ENCODE assay signal across 18 cellular contexts in genomic region chr14:53273671-53274072, GRCh38.
A peak's percentile ranks its signal among the peaks of the same experiment; 100 is the strongest.
DNase-seq lines count a peak whose midpoint lies in the region; TF ChIP-seq lines count a peak whose summit lies in the region.
"Had no signal": no experiment of that assay in that cellular context is flagged by ENCODE, and none has a peak within 500 bp of the region (broad histone marks: within the 10 kb centered on the region; RNA-seq: fewer than 3 reads in every experiment).

No MANE protein-coding gene starts in this region.

- peak; percentile 0 for DNase-seq in NCI-H82 (lab: John Stamatoyannopoulos, UW)
- DNase-seq in NCI-H82 treated with DMSO at 0.1 percent for 48 hours (lab: John Stamatoyannopoulos, UW; ENCODE audit: unreplicated experiment) = no peak
- peak; percentile 46 for DNase-seq in OCI-LY7 (ENCODE audit: low spot score)
- no peak for DNase-seq in fibroblast of lung (ENCODE audit: low read depth in 2 of 2)
- peak; percentile 23 for DNase-seq in skeletal muscle cell (ENCODE audit: low read depth)
- DNase-seq in NCI-H1436 (lab: John Stamatoyannopoulos, UW) = no peak
- DNase-seq in smooth muscle cell (lab: John Stamatoyannopoulos, UW; ENCODE audit: unreplicated experiment) = no peak
- no peak for DNase-seq in AML-193 (lab: John Stamatoyannopoulos, UW)
- DNase-seq: ACHN; activated CD8-positive, alpha-beta memory T cell treated with anti-CD3 and anti-CD28 coated beads for 24 hours; CD8-positive, alpha-beta memory T cell; left cardiac atrium; NCI-H1417 treated with DMSO at 0.1 percent for 48 hours; NCI-H510A; pancreas; PC-3; stimulated activated naive CD4-positive, alpha-beta T cell treated with Interleukin-2 at 50 U/mL for 16 hours; WERI-Rb-1 had no signal

- CTCF ChIA-PET in OCI-LY7 (lab: Charles Lee; ENCODE audit: unreplicated experiment) = no interaction called here

- H3K9ac ChIP-seq in fibroblast of lung (ENCODE audit: insufficient read depth, low read length) (no peak overlapping the region), smooth muscle cell (ENCODE audit: low read depth) (no peak overlapping the region)

- H3K36me3 ChIP-seq in OCI-LY7 (ENCODE audit: insufficient read depth, low read length) = no peaks in the 10 kb centered on the region
- H3K36me3 ChIP-seq in fibroblast of lung (ENCODE audit: control insufficient read depth, insufficient read depth, low read length) = no peaks in the 10 kb centered on the region
- H3K36me3 ChIP-seq in smooth muscle cell (ENCODE audit: low read depth) = no peaks in the 10 kb centered on the region
- H3K36me3 ChIP-seq: pancreas, WERI-Rb-1 had no signal

- WGBS in smooth muscle cell (ENCODE audit: low lambda C conversion rate) = 81% methylated on average over 6 of the region's 6 CpGs

- H3K79me2 ChIP-seq in OCI-LY7 (ENCODE audit: insufficient read depth, low read depth, low read length) = no peaks in the 10 kb centered on the region
- H3K79me2 ChIP-seq in fibroblast of lung (ENCODE audit: control insufficient read depth, insufficient read depth, low read length) = no peaks in the 10 kb centered on the region
- no peaks in the 10 kb centered on the region for H3K79me2 ChIP-seq in smooth muscle cell (ENCODE audit: low read depth)

- H3F3A ChIP-seq in smooth muscle cell (ENCODE audit: low read depth) = no peaks in the 10 kb centered on the region

- H2AFZ ChIP-seq in OCI-LY7 (ENCODE audit: low read length) (no peak overlapping the region), fibroblast of lung (ENCODE audit: low read length) (peak overlapping the region; percentile 5), smooth muscle cell (ENCODE audit: low read depth) (no peak overlapping the region)

- H3K4me1 ChIP-seq in OCI-LY7 (ENCODE audit: insufficient read depth, low read length, poor library complexity, severe bottlenecking) (no peaks in the 10 kb centered on the region), fibroblast of lung (ENCODE audit: control insufficient read depth, extremely low read depth, insufficient read depth, low read length) (peaks cover 2% of the 10 kb centered on the region), smooth muscle cell (ENCODE audit: low read depth) (no peaks in the 10 kb centered on the region)
- H3K4me1 ChIP-seq: pancreas had no signal

- TF ChIP-seq CTCF in OCI-LY7 (conservative IDR thresholded peaks at IDR 0.05; ENCODE audit: low read length) (no peak), fibroblast of lung (conservative IDR thresholded peaks at IDR 0.05 in 1 of 2, IDR thresholded peaks at IDR 0.05 in 1 of 2; ENCODE audit: low read depth in 1 of 2, low read length in 2 of 2) (no peak), smooth muscle cell (IDR thresholded peaks at IDR 0.05; ENCODE audit: borderline replicate concordance, insufficient read depth, poor library complexity, severe bottlenecking) (no peak)

- no peak overlapping the region for H3K27ac ChIP-seq in OCI-LY7 (ENCODE audit: low read depth, low read length, poor library complexity, severe bottlenecking)
- H3K27ac ChIP-seq in fibroblast of lung (ENCODE audit: insufficient read depth, low read length) = no peak overlapping the region
- H3K27ac ChIP-seq in smooth muscle cell (ENCODE audit: low read depth) = no peak overlapping the region
- H3K27ac ChIP-seq: pancreas, WERI-Rb-1 had no signal

- no TSS peak for BruUV-seq in OCI-LY7 (replicated peaks; lab: Mats Ljungman, UMichigan)

- H3K9me2 ChIP-seq in OCI-LY7 (ENCODE audit: insufficient read depth, low read length) = no peaks in the 10 kb centered on the region

- H3K4me2 ChIP-seq in OCI-LY7 (ENCODE audit: low read length) = no peak overlapping the region
- no peak overlapping the region for H3K4me2 ChIP-seq in fibroblast of lung (ENCODE audit: extremely low read depth, insufficient read depth, low read length)
- H3K4me2 ChIP-seq in smooth muscle cell = no peak overlapping the region

- intact Hi-C loops in OCI-LY7 (cut with micrococcal nuclease; ENCODE audit: unreplicated experiment) = no loop called here

- POLR2A ChIA-PET in OCI-LY7 (lab: Charles Lee) = interaction anchor here (0.6 kb wide), 2 partner anchors 206 to 578 kb away, joined by 4 read pairs; no protein-coding TSS in a partner anchor

- H3K9me3 ChIP-seq in OCI-LY7 (ENCODE audit: low read length) (no peaks in the 10 kb centered on the region), fibroblast of lung (ENCODE audit: control insufficient read depth, insufficient read depth, low read depth, low read length) (no peaks in the 10 kb centered on the region), smooth muscle cell (replicated peaks; ENCODE audit: low read depth) (no peaks in the 10 kb centered on the region)
- H3K9me3 ChIP-seq: pancreas had no signal

- H4K20me1 ChIP-seq in OCI-LY7 (ENCODE audit: insufficient read depth, low read length) (no peaks in the 10 kb centered on the region), fibroblast of lung (ENCODE audit: control insufficient read depth, extremely low read depth, insufficient read depth, low read length) (no peaks in the 10 kb centered on the region), smooth muscle cell (ENCODE audit: low read depth) (no peaks in the 10 kb centered on the region)

- no peak overlapping the region for H3K4me3 ChIP-seq in OCI-LY7 (ENCODE audit: low read depth, low read length, poor library complexity, severe bottlenecking)
- no peak overlapping the region for H3K4me3 ChIP-seq in fibroblast of lung (replicated peaks in 1 of 4; ENCODE audit: control extremely low read depth in 1 of 4, insufficient read depth in 1 of 4, low read depth in 3 of 4, low read length in 4 of 4)
- H3K4me3 ChIP-seq in skeletal muscle cell (ENCODE audit: low read depth, low read length) = no peak overlapping the region
- no peak overlapping the region for H3K4me3 ChIP-seq in smooth muscle cell
- H3K4me3 ChIP-seq: pancreas had no signal

- H3K27me3 ChIP-seq in fibroblast of lung (ENCODE audit: control insufficient read depth, insufficient read depth, low read length) (no peaks in the 10 kb centered on the region), smooth muscle cell (ENCODE audit: low read depth) (no peaks in the 10 kb centered on the region)
- H3K27me3 ChIP-seq: pancreas had no signal

Comparison
In these comparisons a context has a peak if more than half of its experiments do, and no peak if none do; other contexts are left out.
1. DNase-seq: peak in NCI-H82 (single experiment), OCI-LY7 (single experiment) and skeletal muscle cell (single experiment); none in NCI-H82 treated with DMSO at 0.1 percent for 48 hours (single experiment), fibroblast of lung (0 of 2), NCI-H1436 (single experiment), smooth muscle cell (single experiment) and AML-193 (0 of 2).